ENCODE assay signal across 20 cellular contexts in the genomic region with DNA sequence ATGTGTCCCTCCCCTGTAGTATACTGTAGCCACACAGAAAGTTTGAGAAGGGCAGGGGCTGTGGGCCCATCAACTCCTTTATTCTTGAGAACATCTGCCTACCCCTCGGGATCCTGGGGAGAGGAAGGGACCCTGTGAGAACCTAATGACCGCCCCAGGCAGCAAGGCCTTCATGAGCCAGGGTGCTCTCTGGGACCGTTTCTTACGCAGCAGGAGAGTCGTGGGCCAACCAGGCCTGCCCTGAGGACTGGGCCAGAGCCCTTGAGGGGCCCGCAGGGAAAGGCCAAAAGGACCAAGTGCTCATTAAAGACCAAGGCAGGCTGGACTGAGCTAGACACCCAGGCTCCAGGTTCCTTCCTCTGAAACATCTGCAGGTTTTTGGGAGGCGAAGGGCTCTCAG. TPM values are rescaled to one million over a fixed set of nuclear protein-coding genes. Genes with fewer than 3 reads are reported as not detected.
"Had no signal": no experiment of that assay in that cellular context is flagged by ENCODE, and none has a peak within 500 bp of the region (broad histone marks: within the 10 kb centered on the region; RNA-seq: fewer than 3 reads in every experiment).

No MANE protein-coding gene starts in this region.

- H3K4me3 ChIP-seq: cardiac muscle cell, gastrocnemius medialis, left lung, lower lobe of right lung, pancreas, right atrium auricular region, skin epidermis, spleen, suprapubic skin, thyroid gland had no signal

- H3K27ac ChIP-seq: cardiac muscle cell, gastrocnemius medialis, left lung, lower lobe of right lung, pancreas, right atrium auricular region, skin epidermis, suprapubic skin, thyroid gland had no signal

- H3K36me3 ChIP-seq: cardiac muscle cell, gastrocnemius medialis, left lung, lower lobe of right lung, right atrium auricular region, spleen, suprapubic skin, thyroid gland had no signal

- ATAC-seq: gastrocnemius medialis; left cardiac atrium; left lung; lower lobe of right lung; naive thymus-derived CD8-positive, alpha-beta T cell; pancreas; stimulated activated naive B cell treated with anti-CD40 and anti-IgM and Interleukin-4, amounts not matched to agents 10 μg/mL and 1 μg/mL and 100 μg/mL, for 72 hours had no signal

- DNase-seq: cortex of kidney; effector CD4-positive, alpha-beta T cell; gastrocnemius medialis; head of caudate nucleus; left cardiac atrium; left lung; lower lobe of right lung; naive thymus-derived CD8-positive, alpha-beta T cell; nephron progenitor cell; occipital lobe; pancreas; spleen; stimulated activated CD4-positive, alpha-beta T cell treated with anti-CD3 and anti-CD28 coated beads, Interleukin-4, amount 100 ng/mL, for 4 hours; stimulated activated naive B cell treated with anti-CD40 and anti-IgM and Interleukin-4, amounts not matched to agents 10 μg/mL and 1 μg/mL and 100 μg/mL, for 72 hours; thyroid gland had no signal

- H3K27me3 ChIP-seq: cardiac muscle cell, gastrocnemius medialis, left lung, pancreas, right atrium auricular region, spleen, suprapubic skin, thyroid gland had no signal

- H3K9me3 ChIP-seq: gastrocnemius medialis, left lung, lower lobe of right lung, pancreas, right atrium auricular region, spleen, suprapubic skin, thyroid gland had no signal

- H3K4me1 ChIP-seq: gastrocnemius medialis, left lung, lower lobe of right lung, right atrium auricular region, spleen, suprapubic skin, thyroid gland had no signal

RNA-seq across cellular contexts. Expression of a gene that starts 5.2 kb away (rescaled TPM):
- total RNA-seq: glomerular endothelial cell, occipital lobe had no signal
- polyA plus RNA-seq: cardiac muscle cell; naive thymus-derived CD8-positive, alpha-beta T cell had no signal
